30 cellular contexts compared by ENCODE assay signal in the genomic region with DNA sequence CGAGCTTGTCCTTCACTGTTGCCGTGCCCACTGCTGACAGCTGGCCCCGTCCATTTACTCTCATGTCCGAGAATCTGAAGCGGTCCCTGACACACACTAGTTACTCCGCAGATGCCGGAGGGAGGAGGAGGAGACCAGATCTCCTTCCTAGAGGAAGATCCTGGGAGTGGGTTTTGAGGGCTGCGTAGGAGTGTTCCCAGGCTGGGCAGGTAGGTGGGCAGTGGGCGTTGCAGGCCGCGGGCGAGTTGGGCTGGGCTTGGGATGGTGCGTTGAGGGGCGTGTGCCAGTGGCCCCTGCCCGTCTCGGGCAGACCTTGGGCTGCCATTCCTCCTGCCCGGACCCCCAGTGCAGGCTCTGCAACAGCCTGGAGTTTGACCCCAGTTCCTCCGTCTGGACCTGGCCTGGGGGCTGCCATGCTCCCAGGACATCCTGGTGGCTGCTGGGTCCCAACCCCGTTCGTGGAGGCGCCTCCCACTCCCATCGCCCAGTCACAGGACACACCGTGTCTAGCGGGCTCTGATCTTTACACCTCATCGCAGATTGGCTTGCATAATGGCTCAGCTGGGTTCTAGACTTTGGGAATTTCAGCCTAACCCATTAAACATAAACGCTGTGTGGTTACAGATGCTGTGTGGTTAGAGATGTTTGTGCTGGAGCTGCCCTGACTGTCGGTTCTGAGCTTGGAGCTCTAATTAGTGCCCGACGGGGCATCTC. TPM values are rescaled to one million over a fixed set of nuclear protein-coding genes. Genes with fewer than 3 reads are reported as not detected.
DNase-seq lines count a peak whose midpoint lies in the region; ATAC-seq and TF ChIP-seq lines count a peak whose summit lies in the region.
"Had no signal": no experiment of that assay in that cellular context is flagged by ENCODE, and none has a peak within 500 bp of the region (broad histone marks: within the 10 kb centered on the region; RNA-seq: fewer than 3 reads in every experiment).

No MANE protein-coding gene starts in this region.

- H3K9me3 ChIP-seq in SK-N-SH: no peaks in the 10 kb centered on the region
- no peaks in the 10 kb centered on the region for H3K9me3 ChIP-seq in BE2C
- H3K9me3 ChIP-seq: thyroid gland had no signal

- H3K4me2 ChIP-seq in SK-N-SH: no peak overlapping the region

- H3K79me2 ChIP-seq in SK-N-SH (ENCODE audit: insufficient read depth): no peaks in the 10 kb centered on the region

- no peak overlapping the region for H3K4me3 ChIP-seq in SK-N-SH (ENCODE audit: low read depth in 2 of 2, low read length in 1 of 2)
- H3K4me3 ChIP-seq in BE2C (ENCODE audit: low read depth, low read length): no peak overlapping the region
- H3K4me3 ChIP-seq: thyroid gland had no signal

- no peaks in the 10 kb centered on the region for H3K9me3 Mint-ChIP-seq in chondrocyte (ENCODE audit: low read depth)
- H3K9me3 Mint-ChIP-seq: activated naive CD8-positive, alpha-beta T cell treated with anti-CD3 and anti-CD28 coated beads for 36 hours; stimulated activated naive CD8-positive, alpha-beta T cell treated with anti-CD3 and anti-CD28 coated beads, Interleukin-15, Interleukin-2, amounts not matched to agents 100 ng/mL and 50 ng/mL, for 24 hours had no signal

- no peaks in the 10 kb centered on the region for H3K36me3 Mint-ChIP-seq in chondrocyte (ENCODE audit: low read depth)
- H3K36me3 Mint-ChIP-seq: activated naive CD8-positive, alpha-beta T cell treated with anti-CD3 and anti-CD28 coated beads for 36 hours had no signal

- no peaks in the 10 kb centered on the region for H3F3A ChIP-seq in SK-N-SH (replicated peaks; ENCODE audit: insufficient read depth)

- no peaks in the 10 kb centered on the region for H3K9me2 ChIP-seq in SK-N-SH

- no peaks in the 10 kb centered on the region for H3K4me1 ChIP-seq in SK-N-SH (ENCODE audit: control insufficient read depth in 1 of 2, insufficient read depth in 2 of 2, low read depth in 1 of 2, low read length in 1 of 2)
- no peaks in the 10 kb centered on the region for H3K4me1 ChIP-seq in BE2C

- TF ChIP-seq RAD21 in SK-N-SH (IDR thresholded peaks at IDR 0.05; ENCODE audit: low read length): no peak

- H3K27ac ChIP-seq in SK-N-SH (ENCODE audit: low read depth in 2 of 2, low read length in 1 of 2): no peak overlapping the region
- H3K27ac ChIP-seq: epithelial cell of prostate, parathyroid adenoma, thyroid gland had no signal

- H3K27me3 Mint-ChIP-seq in chondrocyte (ENCODE audit: low read depth): no peaks in the 10 kb centered on the region
- H3K27me3 Mint-ChIP-seq: activated naive CD8-positive, alpha-beta T cell treated with anti-CD3 and anti-CD28 coated beads for 36 hours; stimulated activated naive CD8-positive, alpha-beta T cell treated with anti-CD3 and anti-CD28 coated beads, Interleukin-15, Interleukin-2, amounts not matched to agents 100 ng/mL and 50 ng/mL, for 24 hours had no signal

- no peak overlapping the region for H3K4me3 Mint-ChIP-seq in chondrocyte (ENCODE audit: unreplicated experiment)
- H3K4me3 Mint-ChIP-seq: activated naive CD8-positive, alpha-beta T cell treated with anti-CD3 and anti-CD28 coated beads for 36 hours; stimulated activated naive CD8-positive, alpha-beta T cell treated with anti-CD3 and anti-CD28 coated beads, Interleukin-15, Interleukin-2, amounts not matched to agents 100 ng/mL and 50 ng/mL, for 24 hours had no signal

- peaks cover 31% of the 10 kb centered on the region for H3K4me1 Mint-ChIP-seq in chondrocyte (ENCODE audit: low read depth)
- H3K4me1 Mint-ChIP-seq: activated naive CD8-positive, alpha-beta T cell treated with anti-CD3 and anti-CD28 coated beads for 36 hours had no signal

- ATAC-seq in SK-N-SH treated with all-trans-retinoic acid at 6 μM for 48 hours (no peak), GM18907 (IDR thresholded peaks at IDR 0.05; ENCODE audit: unreplicated experiment) (no peak)
- ATAC-seq: sciatic nerve had no signal

- H4K20me1 ChIP-seq in SK-N-SH (ENCODE audit: insufficient read depth): 0 out of 2 replicates have a peak, but pooled peaks cover 3% of the 10 kb centered on the region

- H3K27me3 ChIP-seq in SK-N-SH (ENCODE audit: insufficient read depth) (peaks cover 71% of the 10 kb centered on the region), BE2C (no peaks in the 10 kb centered on the region)
- H3K27me3 ChIP-seq: thyroid gland had no signal

- no peak for TF ChIP-seq EP300 in SK-N-SH (IDR thresholded peaks at IDR 0.05; ENCODE audit: borderline replicate concordance in 1 of 2, low read depth in 1 of 2, low read length in 1 of 2)

- POLR2A ChIA-PET in SK-N-SH (lab: Yijun Ruan, JAX): no interaction called here

- H2AFZ ChIP-seq in SK-N-SH (ENCODE audit: low read depth): no peak overlapping the region
- H2AFZ ChIP-seq: parathyroid adenoma had no signal

- TF ChIP-seq CTCF in SK-N-SH (IDR thresholded peaks at IDR 0.05) (no peak), chondrocyte (IDR thresholded peaks at IDR 0.05) (no peak), BE2C (IDR thresholded peaks at IDR 0.05; ENCODE audit: low read depth, low read length) (no peak)

- CTCF ChIA-PET in SK-N-SH (lab: Yijun Ruan, JAX): no interaction called here

- no peaks in the 10 kb centered on the region for H3K36me3 ChIP-seq in SK-N-SH (replicated peaks in 1 of 2; ENCODE audit: control insufficient read depth in 1 of 2, insufficient read depth in 2 of 2, low read length in 1 of 2)
- no peaks in the 10 kb centered on the region for H3K36me3 ChIP-seq in BE2C
- H3K36me3 ChIP-seq: thyroid gland had no signal

- no peak for DNase-seq in SK-N-SH
- no peak for DNase-seq in chondrocyte (ENCODE audit: low spot score)
- DNase-seq in left kidney (ENCODE audit: low read depth, low spot score): peak; percentile 24
- DNase-seq in activated CD8-positive, alpha-beta memory T cell treated with anti-CD3 and anti-CD28 coated beads, Interleukin-2, amount 50 U/mL, for 4 hours: no peak
- no peak for DNase-seq in LoVo (ENCODE audit: low spot score)
- no peak for DNase-seq in BE2C
- DNase-seq: 8988T; activated CD4-positive, alpha-beta T cell treated with anti-CD3 and anti-CD28 coated beads, Interleukin-2, amount 50 U/mL, for 48 hours; activated CD4-positive, CD25-positive, alpha-beta regulatory T cell; activated naive CD8-positive, alpha-beta T cell treated with anti-CD3 and anti-CD28 coated beads for 36 hours; DMS79; foreskin melanocyte; HCEC 1CT; hippocampal formation; NCI-H2081; NCI-H345; Right ventricle myocardium superior; stimulated activated CD4-positive, alpha-beta T cell treated with anti-CD3 and anti-CD28 coated beads, Interleukin-15, amount 100 ng/mL, for 24 hours; SW 1271; thyroid gland had no signal

- no peak overlapping the region for H3K9ac ChIP-seq in SK-N-SH
- H3K9ac ChIP-seq: parathyroid adenoma had no signal

- peak overlapping the region; percentile 36 for H3K27ac Mint-ChIP-seq in chondrocyte (ENCODE audit: unreplicated experiment)
- H3K27ac Mint-ChIP-seq: activated naive CD8-positive, alpha-beta T cell treated with anti-CD3 and anti-CD28 coated beads for 36 hours; stimulated activated naive CD8-positive, alpha-beta T cell treated with anti-CD3 and anti-CD28 coated beads, Interleukin-15, Interleukin-2, amounts not matched to agents 100 ng/mL and 50 ng/mL, for 24 hours had no signal

- WGBS in SK-N-SH (ENCODE audit: low lambda C conversion rate): 60% methylated on average over 22 of the region's 29 CpGs

TF ChIP-seq in SK-N-SH treated with all-trans-retinoic acid at 6 μM for 48 hours, 23 proteins besides CTCF, POLR2A, EP300 and RAD21:
- TF ChIP-seq ZNF70 (CRISPR knock-in tag; IDR thresholded peaks at IDR 0.05) (no peak), CSDC2 (CRISPR knock-in tag; IDR thresholded peaks at IDR 0.05) (no peak), ZFP3 (CRISPR knock-in tag; IDR thresholded peaks at IDR 0.05) (peak; percentile 96)

TF ChIP-seq in SK-N-SH, 30 proteins besides CTCF, POLR2A, EP300 and RAD21:
- TF ChIP-seq GABPA (IDR thresholded peaks at IDR 0.05; ENCODE audit: low read depth): no peak
- no peak for TF ChIP-seq TCF12 (IDR thresholded peaks at IDR 0.05)
- TF ChIP-seq CHD2 (IDR thresholded peaks at IDR 0.05; ENCODE audit: low read length, partially characterized antibody): no peak
- TF ChIP-seq SMC3 (IDR thresholded peaks at IDR 0.05; ENCODE audit: low read depth, low read length): no peak
- no peak for TF ChIP-seq TAF1 (IDR thresholded peaks at IDR 0.05; ENCODE audit: borderline replicate concordance, low read depth, low read length)
- TF ChIP-seq, protein P1, sequence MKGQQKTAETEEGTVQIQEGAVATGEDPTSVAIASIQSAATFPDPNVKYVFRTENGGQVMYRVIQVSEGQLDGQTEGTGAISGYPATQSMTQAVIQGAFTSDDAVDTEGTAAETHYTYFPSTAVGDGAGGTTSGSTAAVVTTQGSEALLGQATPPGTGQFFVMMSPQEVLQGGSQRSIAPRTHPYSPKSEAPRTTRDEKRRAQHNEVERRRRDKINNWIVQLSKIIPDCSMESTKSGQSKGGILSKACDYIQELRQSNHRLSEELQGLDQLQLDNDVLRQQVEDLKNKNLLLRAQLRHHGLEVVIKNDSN (IDR thresholded peaks at IDR 0.05; ENCODE audit: borderline replicate concordance, low read depth): no peak
- no peak for TF ChIP-seq FOXJ3 (CRISPR knock-in tag; IDR thresholded peaks at IDR 0.05)
- TF ChIP-seq GATA2 (CRISPR knock-in tag; IDR thresholded peaks at IDR 0.05): no peak
- TF ChIP-seq JUND (IDR thresholded peaks at IDR 0.05): no peak

RNA-seq across cellular contexts. Expression of a gene that starts 22.8 kb away (rescaled TPM):
- polyA plus RNA-seq in SK-N-SH (2012; rRNA removed): not detected in 2 replicates
- not detected in 2 replicates for polyA plus RNA-seq in SK-N-SH (2012; cell fraction: cytosol; rRNA removed)
- polyA plus RNA-seq in SK-N-SH (2012; cell fraction: nucleus; rRNA removed): not detected in 2 replicates
- total RNA-seq in chondrocyte: 55.9 to 73.4 TPM (median 73.2 TPM) in 3 replicates
- polyA plus RNA-seq in BE2C (2012; ENCODE audit: insufficient read depth, insufficient read length, low read depth): 3.6 TPM
- total RNA-seq: OCI-LY7 had no signal

RNA-seq across cellular contexts. Expression of a gene that starts 49.3 kb away (rescaled TPM):
- polyA plus RNA-seq in SK-N-SH (2012; rRNA removed): not detected in 2 replicates
- not detected in 2 replicates for polyA plus RNA-seq in SK-N-SH (2012; cell fraction: cytosol; rRNA removed)
- 0.05 TPM in 1 of 2 replicates, not detected in the other for polyA plus RNA-seq in SK-N-SH (2012; cell fraction: nucleus; rRNA removed)
- not detected in 3 replicates for total RNA-seq in chondrocyte
- not detected for polyA plus RNA-seq in BE2C (2012; ENCODE audit: insufficient read depth, insufficient read length, low read depth)
- total RNA-seq: activated naive CD8-positive, alpha-beta T cell treated with anti-CD3 and anti-CD28 coated beads for 36 hours; mononuclear cell; OCI-LY7; thyroid gland had no signal
- polyA plus RNA-seq: BJ, neural cell had no signal

RNA-seq across cellular contexts. Expression of a gene that starts 54.3 kb away (rescaled TPM):
- not detected in 2 replicates for polyA plus RNA-seq in SK-N-SH (2012; rRNA removed)
- not detected in 2 replicates for polyA plus RNA-seq in SK-N-SH (2012; cell fraction: cytosol; rRNA removed)
- not detected in 2 replicates for polyA plus RNA-seq in SK-N-SH (2012; cell fraction: nucleus; rRNA removed)
- total RNA-seq in chondrocyte: not detected in 3 replicates
- not detected for polyA plus RNA-seq in BE2C (2012; ENCODE audit: insufficient read depth, insufficient read length, low read depth)
- total RNA-seq: activated naive CD8-positive, alpha-beta T cell treated with anti-CD3 and anti-CD28 coated beads for 36 hours; mononuclear cell; OCI-LY7 had no signal
- polyA plus RNA-seq: BJ, neural cell had no signal
